ENCODE assay signal across 21 cellular contexts in the genomic region with DNA sequence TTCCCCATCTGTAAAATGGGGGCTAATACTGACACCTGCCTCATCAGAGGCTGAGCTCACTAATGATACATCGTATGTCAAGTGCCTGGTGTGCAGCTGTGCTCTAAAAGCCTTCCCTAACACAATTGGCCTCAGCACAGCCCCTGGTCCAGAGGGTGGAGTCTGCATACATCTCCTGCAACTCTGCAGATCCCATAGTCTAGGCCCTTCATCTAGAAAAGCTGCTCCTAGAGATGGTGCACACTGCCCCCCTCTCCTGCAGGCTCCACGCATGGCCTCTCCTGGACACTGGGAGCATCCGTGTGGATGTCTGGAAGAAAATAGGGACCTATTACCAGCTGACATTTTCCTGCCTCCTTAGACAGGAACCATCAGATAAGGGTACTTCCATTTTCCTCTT.
"Had no signal": no experiment of that assay in that cellular context is flagged by ENCODE, and none has a peak within 500 bp of the region (broad histone marks: within the 10 kb centered on the region; RNA-seq: fewer than 3 reads in every experiment).

No MANE protein-coding gene starts in this region.

- H3K4me1 Mint-ChIP-seq: activated CD4-positive, alpha-beta T cell treated with anti-CD3 and anti-CD28 coated beads, Interleukin-2, amount 10 ng/mL, durations not matched to agents 7 days and 5 days; activated CD8-positive, alpha-beta memory T cell treated with anti-CD3 and anti-CD28 coated beads, Interleukin-2, amount 10 ng/mL, durations not matched to agents 7 days and 5 days; activated naive CD4-positive, alpha-beta T cell treated with anti-CD3 and anti-CD28 coated beads, Interleukin-2, amount 50 U/mL, for 24 hours had no signal

- DNase-seq: activated CD4-positive, alpha-beta T cell treated with anti-CD3 and anti-CD28 coated beads, Interleukin-2, amount 10 ng/mL, durations not matched to agents 7 days and 5 days; activated CD4-positive, CD25-positive, alpha-beta regulatory T cell treated with anti-CD3 and anti-CD28 coated beads, Interleukin-2, amount 50 U/mL, for 72 hours; activated CD8-positive, alpha-beta memory T cell treated with anti-CD3 and anti-CD28 coated beads, Interleukin-2, amount 10 ng/mL, durations not matched to agents 7 days and 5 days; activated CD8-positive, alpha-beta T cell treated with anti-CD3 and anti-CD28 coated beads for 36 hours; activated gamma-delta T cell treated with Interleukin-2 at 50 U/mL for 16 hours; activated T-cell treated with anti-CD3 and anti-CD28 coated beads for 4 hours; aorta; effector CD4-positive, alpha-beta T cell; heart right ventricle; islet precursor cell; left cardiac atrium; nucleus accumbens; right cardiac atrium; stimulated activated CD4-positive, alpha-beta T cell treated with anti-CD3 and anti-CD28 coated beads, Interleukin-12 subunit alpha, Interleukin-12 subunit beta, amount 100 ng/mL, for 4 hours; stimulated activated naive CD8-positive, alpha-beta T cell treated with anti-CD3 and anti-CD28 coated beads, Interleukin-15, amount 100 ng/mL, for 72 hours; tibial artery had no signal

- H3K27ac Mint-ChIP-seq: activated CD4-positive, alpha-beta T cell treated with anti-CD3 and anti-CD28 coated beads, Interleukin-2, amount 10 ng/mL, durations not matched to agents 7 days and 5 days; activated CD8-positive, alpha-beta memory T cell treated with anti-CD3 and anti-CD28 coated beads, Interleukin-2, amount 10 ng/mL, durations not matched to agents 7 days and 5 days; activated CD8-positive, alpha-beta T cell treated with anti-CD3 and anti-CD28 coated beads for 36 hours; activated naive CD4-positive, alpha-beta T cell treated with anti-CD3 and anti-CD28 coated beads, Interleukin-2, amount 50 U/mL, for 24 hours; dendritic cell treated with granulocyte-macrophage colony-stimulating factor and Interleukin-4, amounts not matched to agents 40 ng/mL and 50 ng/mL, for 4 days; memory B cell; stimulated activated naive CD8-positive, alpha-beta T cell treated with anti-CD3 and anti-CD28 coated beads, Interleukin-15, amount 100 ng/mL, for 72 hours had no signal

- H3K36me3 Mint-ChIP-seq: activated CD8-positive, alpha-beta memory T cell treated with anti-CD3 and anti-CD28 coated beads, Interleukin-2, amount 10 ng/mL, durations not matched to agents 7 days and 5 days; activated naive CD4-positive, alpha-beta T cell treated with anti-CD3 and anti-CD28 coated beads, Interleukin-2, amount 50 U/mL, for 24 hours; brain; memory B cell had no signal

- H3K27me3 Mint-ChIP-seq: activated CD4-positive, alpha-beta T cell treated with anti-CD3 and anti-CD28 coated beads, Interleukin-2, amount 10 ng/mL, durations not matched to agents 7 days and 5 days; activated CD8-positive, alpha-beta T cell treated with anti-CD3 and anti-CD28 coated beads for 36 hours; activated naive CD4-positive, alpha-beta T cell treated with anti-CD3 and anti-CD28 coated beads, Interleukin-2, amount 50 U/mL, for 24 hours; brain; stimulated activated naive CD8-positive, alpha-beta T cell treated with anti-CD3 and anti-CD28 coated beads, Interleukin-15, amount 100 ng/mL, for 72 hours had no signal

- H3K9me3 Mint-ChIP-seq: activated CD4-positive, alpha-beta T cell treated with anti-CD3 and anti-CD28 coated beads, Interleukin-2, amount 10 ng/mL, durations not matched to agents 7 days and 5 days; activated CD8-positive, alpha-beta T cell treated with anti-CD3 and anti-CD28 coated beads for 36 hours; activated naive CD4-positive, alpha-beta T cell treated with anti-CD3 and anti-CD28 coated beads, Interleukin-2, amount 50 U/mL, for 24 hours; dendritic cell treated with granulocyte-macrophage colony-stimulating factor and Interleukin-4, amounts not matched to agents 40 ng/mL and 50 ng/mL, for 4 days; memory B cell; nephron; stimulated activated naive CD8-positive, alpha-beta T cell treated with anti-CD3 and anti-CD28 coated beads, Interleukin-15, amount 100 ng/mL, for 72 hours had no signal

- H3K4me3 Mint-ChIP-seq: activated CD4-positive, alpha-beta T cell treated with anti-CD3 and anti-CD28 coated beads, Interleukin-2, amount 10 ng/mL, durations not matched to agents 7 days and 5 days; activated CD8-positive, alpha-beta memory T cell treated with anti-CD3 and anti-CD28 coated beads, Interleukin-2, amount 10 ng/mL, durations not matched to agents 7 days and 5 days; activated CD8-positive, alpha-beta T cell treated with anti-CD3 and anti-CD28 coated beads for 36 hours; activated naive CD4-positive, alpha-beta T cell treated with anti-CD3 and anti-CD28 coated beads, Interleukin-2, amount 50 U/mL, for 24 hours; brain; dendritic cell treated with granulocyte-macrophage colony-stimulating factor and Interleukin-4, amounts not matched to agents 40 ng/mL and 50 ng/mL, for 4 days; memory B cell; nephron; stimulated activated naive CD8-positive, alpha-beta T cell treated with anti-CD3 and anti-CD28 coated beads, Interleukin-15, amount 100 ng/mL, for 72 hours had no signal
